ENCODE assay signal across 1 cellular context in genomic region chr17:82065638-82066303, GRCh38.
A peak's percentile ranks its signal among the peaks of the same experiment; 100 is the strongest.
TF ChIP-seq lines count a peak whose summit lies in the region.

TSS of gene DUS1L (minus strand) at chr17:82065804. CDS start at chr17:82065059, 745 bp downstream.

TF ChIP-seq in HEK293, 187 proteins besides CTCF, POLR2A, EP300 and RAD21 (continued from another document and continues in another):
- peak; percentile 38; the same call in 1 of the 2 replicates for TF ChIP-seq ZNF398 (tag by site-specific recombination; IDR thresholded peaks at IDR 0.05)
- TF ChIP-seq ZBTB8A (tag by site-specific recombination; IDR thresholded peaks at IDR 0.05) = peak; percentile 53; the same call in 1 of the 2 replicates
- TF ChIP-seq ZNF157 (tag by site-specific recombination; IDR thresholded peaks at IDR 0.05) = no peak
- TF ChIP-seq SALL2 (tag by site-specific recombination; IDR thresholded peaks at IDR 0.05; ENCODE audit: borderline replicate concordance) = peak; percentile 70; the same call in 1 of the 2 replicates
- peak; percentile 93 for TF ChIP-seq ZNF324 (tag by site-specific recombination; IDR thresholded peaks at IDR 0.05)
- peak; percentile 92 for TF ChIP-seq SP7 (tag by site-specific recombination; IDR thresholded peaks at IDR 0.05)
- peak; percentile 64; the same call in 1 of the 2 replicates for TF ChIP-seq OVOL3 (tag by site-specific recombination; IDR thresholded peaks at IDR 0.05)
- peak; percentile 70 for TF ChIP-seq ZNF629 (tag by site-specific recombination; IDR thresholded peaks at IDR 0.05)
- 0 out of 2 replicates have a peak, but pooled peaks have one; percentile 54 for TF ChIP-seq ZSCAN16 (tag by site-specific recombination; IDR thresholded peaks at IDR 0.05)
- TF ChIP-seq WT1 (tag by site-specific recombination; IDR thresholded peaks at IDR 0.05) = peak; percentile 51
- no peak for TF ChIP-seq ZNF184 (tag by site-specific recombination; IDR thresholded peaks at IDR 0.05)
- peak; percentile 84; the same call in 1 of the 2 replicates for TF ChIP-seq ZNF148 (tag by site-specific recombination; IDR thresholded peaks at IDR 0.05; ENCODE audit: borderline replicate concordance)
- TF ChIP-seq FEZF1 (tag by site-specific recombination; IDR thresholded peaks at IDR 0.05) = peak; percentile 40
- TF ChIP-seq ZNF26 (tag by site-specific recombination; IDR thresholded peaks at IDR 0.05) = no peak
- peak; percentile 97 for TF ChIP-seq ZBTB7A (tag by site-specific recombination; IDR thresholded peaks at IDR 0.05; ENCODE audit: low read depth)
- TF ChIP-seq ZNF274 (IDR thresholded peaks at IDR 0.05; ENCODE audit: low read length) = no peak
- no peak for TF ChIP-seq ZNF274 (tag by site-specific recombination; IDR thresholded peaks at IDR 0.05; ENCODE audit: borderline replicate concordance)
- TF ChIP-seq ZBTB44 (tag by site-specific recombination; IDR thresholded peaks at IDR 0.05) = peak; percentile 62; the same call in 1 of the 2 replicates
- peak; percentile 94 for TF ChIP-seq ZNF660 (tag by site-specific recombination; IDR thresholded peaks at IDR 0.05)
- TF ChIP-seq BCL11A (tag by site-specific recombination; IDR thresholded peaks at IDR 0.05; ENCODE audit: low read depth) = peak; percentile 100
- peak; percentile 76 for TF ChIP-seq ZEB2 (tag by site-specific recombination; IDR thresholded peaks at IDR 0.05)
- TF ChIP-seq ZNF514 (tag by site-specific recombination; IDR thresholded peaks at IDR 0.05) = no peak
- peak; percentile 68; the same call in 1 of the 2 replicates for TF ChIP-seq ZNF792 (tag by site-specific recombination; IDR thresholded peaks at IDR 0.05)
- TF ChIP-seq TSHZ1 (tag by site-specific recombination; IDR thresholded peaks at IDR 0.05; ENCODE audit: borderline replicate concordance) = peak; percentile 61; the same call in 1 of the 2 replicates
- peak; percentile 83; the same call in 1 of the 2 replicates for TF ChIP-seq KLF8 (tag by site-specific recombination; IDR thresholded peaks at IDR 0.05)
- TF ChIP-seq AEBP2 (tag by site-specific recombination; IDR thresholded peaks at IDR 0.05; ENCODE audit: borderline replicate concordance) = no peak
- TF ChIP-seq TRIM28 (IDR thresholded peaks at IDR 0.05; ENCODE audit: borderline replicate concordance, low read length) = peak; percentile 58; the same call in 1 of the 2 replicates
- TF ChIP-seq ZNF677 (tag by site-specific recombination; IDR thresholded peaks at IDR 0.05) = peak; percentile 65
- peak; percentile 60 for TF ChIP-seq KLF9 (tag by site-specific recombination; IDR thresholded peaks at IDR 0.05; ENCODE audit: low read depth)
- peak; percentile 99 for TF ChIP-seq ZSCAN5A (tag by site-specific recombination; IDR thresholded peaks at IDR 0.05)
- peak; percentile 70 for TF ChIP-seq ZNF843 (tag by site-specific recombination; IDR thresholded peaks at IDR 0.05)
- no peak for TF ChIP-seq REST (tag by site-specific recombination; IDR thresholded peaks at IDR 0.05)
- TF ChIP-seq ZNF146 (tag by site-specific recombination; IDR thresholded peaks at IDR 0.05) = peak; percentile 74
- peak; percentile 65; the same call in 1 of the 2 replicates for TF ChIP-seq KLF10 (tag by site-specific recombination; IDR thresholded peaks at IDR 0.05)
- no peak for TF ChIP-seq ZNF350 (tag by site-specific recombination; IDR thresholded peaks at IDR 0.05)
- no peak for TF ChIP-seq ZNF548 (tag by site-specific recombination; IDR thresholded peaks at IDR 0.05)
- no peak for TF ChIP-seq ZNF837 (tag by site-specific recombination; IDR thresholded peaks at IDR 0.05)
- no peak; the same call in 1 of the 2 replicates for TF ChIP-seq ZNF501 (tag by site-specific recombination; IDR thresholded peaks at IDR 0.05)
- TF ChIP-seq KLF7 (tag by site-specific recombination; IDR thresholded peaks at IDR 0.05; ENCODE audit: borderline replicate concordance) = peak; percentile 42; the same call in 1 of the 2 replicates
- TF ChIP-seq ZBTB20 (tag by site-specific recombination; IDR thresholded peaks at IDR 0.05) = peak; percentile 49; the same call in 1 of the 2 replicates
- 0 out of 2 replicates have a peak, but pooled peaks have one; percentile 34 for TF ChIP-seq ZNF664 (tag by site-specific recombination; IDR thresholded peaks at IDR 0.05)
- peak; percentile 100 for TF ChIP-seq BCL11B (tag by site-specific recombination; IDR thresholded peaks at IDR 0.05; ENCODE audit: low read depth)
- no peak for TF ChIP-seq ZNF701 (tag by site-specific recombination; IDR thresholded peaks at IDR 0.05)
- peak; percentile 60 for TF ChIP-seq YY2 (tag by site-specific recombination; IDR thresholded peaks at IDR 0.05)
- no peak for TF ChIP-seq ZNF658 (tag by site-specific recombination; IDR thresholded peaks at IDR 0.05)
